In the genomic region with DNA sequence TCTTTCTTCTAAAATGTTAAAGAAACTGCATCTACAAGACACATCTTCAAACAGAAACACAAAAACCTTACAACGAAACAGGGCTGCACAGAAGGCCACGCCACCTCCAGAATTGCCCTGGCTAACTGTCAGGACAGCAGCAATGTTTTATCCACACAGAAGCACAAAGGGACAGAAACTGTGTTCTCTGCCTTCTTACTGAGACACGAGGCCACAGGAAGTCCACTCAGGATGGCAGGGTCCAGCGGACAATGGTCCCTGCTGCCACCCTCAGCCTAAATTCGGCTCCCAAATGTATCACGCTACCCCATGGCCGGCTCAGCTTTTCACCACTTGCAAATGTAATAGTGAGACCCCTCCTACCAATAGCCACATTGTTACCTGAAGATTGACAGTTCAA, we compare ENCODE assay signal across 17 cellular contexts.
DNase-seq lines count a peak whose midpoint lies in the region; ATAC-seq and TF ChIP-seq lines count a peak whose summit lies in the region.
"Had no signal": no experiment of that assay in that cellular context is flagged by ENCODE, and none has a peak within 500 bp of the region (broad histone marks: within the 10 kb centered on the region; RNA-seq: fewer than 3 reads in every experiment).

No MANE protein-coding gene starts in this region.

- H3K27me3 Mint-ChIP-seq in activated T-cell treated with anti-CD3 and anti-CD28 coated beads, Interleukin-2, amount 50 U/mL, for 24 hours = peaks cover 11% of the 10 kb centered on the region
- no peaks in the 10 kb centered on the region for H3K27me3 Mint-ChIP-seq in activated T-cell treated with anti-CD3 and anti-CD28 coated beads, Interleukin-2, amount 50 U/mL, for 72 hours (ENCODE audit: low read depth)
- peaks cover 20% of the 10 kb centered on the region for H3K27me3 Mint-ChIP-seq in chondrocyte (ENCODE audit: low read depth)
- H3K27me3 Mint-ChIP-seq in activated T-helper 1 cell treated with anti-CD3 and anti-CD28 coated beads, Interleukin-12 subunit alpha, Interleukin-12 subunit beta, Interleukin-2, Interleukin-4 antibody, amounts not matched to agents 30 ng/mL and 10 ng/mL and 1 ng/mL, durations not matched to agents 14 hours and 24 hours and 36 hours (ENCODE audit: insufficient read depth) = no peaks in the 10 kb centered on the region

- H3K4me1 ChIP-seq in lower lobe of right lung = peaks cover 29% of the 10 kb centered on the region
- H3K4me1 ChIP-seq in spleen = peaks cover 0 to 46% (median 13%) of the 10 kb centered on the region in 6 donors
- no peaks in the 10 kb centered on the region for H3K4me1 ChIP-seq in Karpas-422 (ENCODE audit: low read length)

- no peak overlapping the region for H3K27ac Mint-ChIP-seq in activated T-cell treated with anti-CD3 and anti-CD28 coated beads, Interleukin-2, amount 50 U/mL, for 24 hours
- H3K27ac Mint-ChIP-seq in activated T-cell treated with anti-CD3 and anti-CD28 coated beads, Interleukin-2, amount 50 U/mL, for 72 hours = no peak overlapping the region
- H3K27ac Mint-ChIP-seq in chondrocyte (ENCODE audit: unreplicated experiment) = no peak overlapping the region
- H3K27ac Mint-ChIP-seq in activated T-helper 1 cell treated with anti-CD3 and anti-CD28 coated beads, Interleukin-12 subunit alpha, Interleukin-12 subunit beta, Interleukin-2, Interleukin-4 antibody, amounts not matched to agents 30 ng/mL and 10 ng/mL and 1 ng/mL, durations not matched to agents 14 hours and 24 hours and 36 hours = no peak overlapping the region
- H3K27ac Mint-ChIP-seq: HFFc6 had no signal

- H3K9me3 ChIP-seq in lower lobe of right lung (no peaks in the 10 kb centered on the region), spleen (no peaks in the 10 kb centered on the region), Karpas-422 (ENCODE audit: low read length) (no peaks in the 10 kb centered on the region)

- no peak overlapping the region for H3K4me3 ChIP-seq in lower lobe of right lung
- no peak overlapping the region for H3K4me3 ChIP-seq in spleen
- no peak overlapping the region for H3K4me3 ChIP-seq in Karpas-422 (ENCODE audit: low read length)

- WGBS in spleen, 5 donors = 69 to 81% (median 73%) methylated on average over 7 of the region's 7 CpGs

- TF ChIP-seq POLR2A in spleen (IDR thresholded peaks at IDR 0.05) = no peak

- no peaks in the 10 kb centered on the region for H3K36me3 Mint-ChIP-seq in activated T-cell treated with anti-CD3 and anti-CD28 coated beads, Interleukin-2, amount 50 U/mL, for 24 hours (ENCODE audit: low read depth)
- H3K36me3 Mint-ChIP-seq in activated T-cell treated with anti-CD3 and anti-CD28 coated beads, Interleukin-2, amount 50 U/mL, for 72 hours (ENCODE audit: insufficient read depth in 2 of 2) = no peaks in the 10 kb centered on the region
- no peaks in the 10 kb centered on the region for H3K36me3 Mint-ChIP-seq in chondrocyte (ENCODE audit: low read depth)
- H3K36me3 Mint-ChIP-seq in activated T-helper 1 cell treated with anti-CD3 and anti-CD28 coated beads, Interleukin-12 subunit alpha, Interleukin-12 subunit beta, Interleukin-2, Interleukin-4 antibody, amounts not matched to agents 30 ng/mL and 10 ng/mL and 1 ng/mL, durations not matched to agents 14 hours and 24 hours and 36 hours (ENCODE audit: low read depth) = no peaks in the 10 kb centered on the region
- H3K36me3 Mint-ChIP-seq: CD14-positive monocyte had no signal

- no peaks in the 10 kb centered on the region for H3K36me3 ChIP-seq in lower lobe of right lung
- H3K36me3 ChIP-seq in spleen = no peaks in the 10 kb centered on the region
- H3K36me3 ChIP-seq in Karpas-422 (ENCODE audit: insufficient read depth, low read length) = no peaks in the 10 kb centered on the region

- no peak for ATAC-seq in activated T-cell treated with anti-CD3 and anti-CD28 coated beads, Interleukin-2, amount 50 U/mL, for 72 hours (replicated peaks in 1 of 2)
- no peak for ATAC-seq in lower lobe of right lung
- no peak for ATAC-seq in GM18909 (IDR thresholded peaks at IDR 0.05; ENCODE audit: poor library complexity, unreplicated experiment)

- H3K27me3 ChIP-seq in lower lobe of right lung (ENCODE audit: low read depth) = no peaks in the 10 kb centered on the region
- H3K27me3 ChIP-seq in spleen (replicated peaks in 1 of 7) = peaks cover 0 to 1% (median 0%) of the 10 kb centered on the region in 7 donors
- H3K27me3 ChIP-seq in Karpas-422 (ENCODE audit: low read length) = no peaks in the 10 kb centered on the region

- H3K9me3 Mint-ChIP-seq in activated T-cell treated with anti-CD3 and anti-CD28 coated beads, Interleukin-2, amount 50 U/mL, for 24 hours = no peaks in the 10 kb centered on the region
- H3K9me3 Mint-ChIP-seq in activated T-cell treated with anti-CD3 and anti-CD28 coated beads, Interleukin-2, amount 50 U/mL, for 72 hours = no peaks in the 10 kb centered on the region
- H3K9me3 Mint-ChIP-seq in chondrocyte (ENCODE audit: low read depth) = no peaks in the 10 kb centered on the region
- no peaks in the 10 kb centered on the region for H3K9me3 Mint-ChIP-seq in activated T-helper 1 cell treated with anti-CD3 and anti-CD28 coated beads, Interleukin-12 subunit alpha, Interleukin-12 subunit beta, Interleukin-2, Interleukin-4 antibody, amounts not matched to agents 30 ng/mL and 10 ng/mL and 1 ng/mL, durations not matched to agents 14 hours and 24 hours and 36 hours
- H3K9me3 Mint-ChIP-seq: CD14-positive monocyte had no signal

- intact Hi-C loops in lower lobe of right lung (cut with DNase I) (no loop called here), spleen (cut with DNase I; ENCODE audit: low total_unique reads) (no loop called here)
- intact Hi-C loops in activated T-helper 1 cell treated with anti-CD3 and anti-CD28 coated beads, Interleukin-12 subunit alpha, Interleukin-12 subunit beta, Interleukin-2, Interleukin-4 antibody, amounts not matched to agents 30 ng/mL and 10 ng/mL and 1 ng/mL, durations not matched to agents 14 hours and 24 hours and 36 hours (cut with micrococcal nuclease) = no loop called here

- H3K9ac ChIP-seq in Karpas-422 (ENCODE audit: low read length) = no peak overlapping the region
- H3K9ac ChIP-seq: KMS-11 had no signal

- H3K4me2 ChIP-seq in Karpas-422 (ENCODE audit: low read depth, low read length, poor library complexity, severe bottlenecking) = no peak overlapping the region
- H3K4me2 ChIP-seq: KMS-11 had no signal

- no peaks in the 10 kb centered on the region for H3K79me2 ChIP-seq in Karpas-422 (ENCODE audit: low read length)

- peak; percentile 11 for DNase-seq in activated T-cell treated with anti-CD3 and anti-CD28 coated beads, Interleukin-2, amount 50 U/mL, for 24 hours
- no peak for DNase-seq in activated T-cell treated with anti-CD3 and anti-CD28 coated beads, Interleukin-2, amount 50 U/mL, for 72 hours
- DNase-seq in chondrocyte (ENCODE audit: low spot score) (peak; percentile 34), lower lobe of right lung (peak; percentile 3), spleen (no peak), Karpas-422 (no peak)
- DNase-seq in activated T-helper 1 cell treated with anti-CD3 and anti-CD28 coated beads, Interleukin-12 subunit alpha, Interleukin-12 subunit beta, Interleukin-2, Interleukin-4 antibody, amounts not matched to agents 30 ng/mL and 10 ng/mL and 1 ng/mL, durations not matched to agents 14 hours and 24 hours and 36 hours (ENCODE audit: low spot score) = no peak
- DNase-seq: DMS79, HFFc6, NCI-H1417, NCI-H187 treated with DMSO at 0.1 percent for 48 hours, NCI-H345, RPMI8226 had no signal

- no peaks in the 10 kb centered on the region for H3K4me1 Mint-ChIP-seq in activated T-cell treated with anti-CD3 and anti-CD28 coated beads, Interleukin-2, amount 50 U/mL, for 24 hours (ENCODE audit: low read depth)
- H3K4me1 Mint-ChIP-seq in activated T-cell treated with anti-CD3 and anti-CD28 coated beads, Interleukin-2, amount 50 U/mL, for 72 hours (ENCODE audit: low read depth) = no peaks in the 10 kb centered on the region
- no peaks in the 10 kb centered on the region for H3K4me1 Mint-ChIP-seq in chondrocyte (ENCODE audit: low read depth)
- H3K4me1 Mint-ChIP-seq in activated T-helper 1 cell treated with anti-CD3 and anti-CD28 coated beads, Interleukin-12 subunit alpha, Interleukin-12 subunit beta, Interleukin-2, Interleukin-4 antibody, amounts not matched to agents 30 ng/mL and 10 ng/mL and 1 ng/mL, durations not matched to agents 14 hours and 24 hours and 36 hours (ENCODE audit: low read depth) = no peaks in the 10 kb centered on the region

- no peak for TF ChIP-seq CTCF in chondrocyte (IDR thresholded peaks at IDR 0.05)
- TF ChIP-seq CTCF in lower lobe of right lung (IDR thresholded peaks at IDR 0.05) = no peak
- TF ChIP-seq CTCF in spleen (IDR thresholded peaks at IDR 0.05 in 8 of 11, conservative IDR thresholded peaks at IDR 0.05 in 3 of 11) = no peak

- no peak overlapping the region for H2AFZ ChIP-seq in Karpas-422 (ENCODE audit: low read length)

- H3K27ac ChIP-seq in lower lobe of right lung (no peak overlapping the region), spleen (peak overlapping the region in 6 of 8 donors; percentile 9 to 65 (median 42)), Karpas-422 (ENCODE audit: low read length) (no peak overlapping the region)
- H3K27ac ChIP-seq: 22Rv1, KMS-11 had no signal

- H3K4me3 Mint-ChIP-seq in activated T-cell treated with anti-CD3 and anti-CD28 coated beads, Interleukin-2, amount 50 U/mL, for 24 hours = no peak overlapping the region
- H3K4me3 Mint-ChIP-seq in activated T-cell treated with anti-CD3 and anti-CD28 coated beads, Interleukin-2, amount 50 U/mL, for 72 hours = no peak overlapping the region
- no peak overlapping the region for H3K4me3 Mint-ChIP-seq in chondrocyte (ENCODE audit: unreplicated experiment)
- no peak overlapping the region for H3K4me3 Mint-ChIP-seq in activated T-helper 1 cell treated with anti-CD3 and anti-CD28 coated beads, Interleukin-12 subunit alpha, Interleukin-12 subunit beta, Interleukin-2, Interleukin-4 antibody, amounts not matched to agents 30 ng/mL and 10 ng/mL and 1 ng/mL, durations not matched to agents 14 hours and 24 hours and 36 hours
- H3K4me3 Mint-ChIP-seq: HFFc6 had no signal

- H3K9me2 ChIP-seq in Karpas-422 (replicated peaks; ENCODE audit: insufficient read depth, low read length) = no peaks in the 10 kb centered on the region

- no peaks in the 10 kb centered on the region for H4K20me1 ChIP-seq in Karpas-422 (ENCODE audit: insufficient read depth, low read depth, low read length)

Comparison
In these comparisons a context has a peak if more than half of its experiments do, and no peak if none do; other contexts are left out.
1. DNase-seq: peak in activated T-cell treated with anti-CD3 and anti-CD28 coated beads, Interleukin-2, amount 50 U/mL, for 24 hours (single experiment), chondrocyte (single experiment) and lower lobe of right lung (single experiment); none in activated T-cell treated with anti-CD3 and anti-CD28 coated beads, Interleukin-2, amount 50 U/mL, for 72 hours (0 of 2), spleen (single experiment), Karpas-422 (single experiment) and activated T-helper 1 cell treated with anti-CD3 and anti-CD28 coated beads, Interleukin-12 subunit alpha, Interleukin-12 subunit beta, Interleukin-2, Interleukin-4 antibody, amounts not matched to agents 30 ng/mL and 10 ng/mL and 1 ng/mL, durations not matched to agents 14 hours and 24 hours and 36 hours (single experiment).
2. H3K27ac ChIP-seq: peak in spleen (6 of 8); none in lower lobe of right lung (single experiment) and Karpas-422 (single experiment).